In the genomic region with DNA sequence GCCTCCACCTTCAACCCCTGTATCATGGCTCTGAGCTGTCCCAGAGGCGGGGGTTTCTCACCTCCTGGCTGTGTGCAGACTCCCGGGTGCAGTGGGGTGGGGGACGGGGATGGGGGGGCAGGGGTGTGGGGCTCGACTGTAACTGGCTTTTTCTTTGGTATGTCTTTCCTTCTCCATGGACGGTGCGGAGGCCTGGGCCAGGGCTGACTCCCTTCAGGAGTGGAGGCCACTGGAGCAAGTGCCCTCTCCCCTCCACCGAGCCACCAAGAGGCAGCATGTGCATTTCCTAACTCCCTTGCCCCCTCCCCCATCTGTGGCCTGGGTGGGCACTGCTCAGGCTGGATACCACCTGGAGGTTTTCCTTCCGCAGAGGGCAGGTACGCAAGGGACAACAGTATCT, we compare ENCODE assay signal across 21 cellular contexts.
A peak's percentile ranks its signal among the peaks of the same experiment; 100 is the strongest.
DNase-seq lines count a peak whose midpoint lies in the region; ATAC-seq and TF ChIP-seq lines count a peak whose summit lies in the region.
"Had no signal": no experiment of that assay in that cellular context is flagged by ENCODE, and none has a peak within 500 bp of the region (broad histone marks: within the 10 kb centered on the region; RNA-seq: fewer than 3 reads in every experiment).

No MANE protein-coding gene starts in this region.

- H3K4me2 ChIP-seq in neuronal stem cell (ENCODE audit: insufficient read depth, low read length, poor library complexity, severe bottlenecking): no peak overlapping the region
- H3K4me2 ChIP-seq: A549 had no signal

- ATAC-seq in natural killer cell treated with Interleukin-12 subunit alpha and Interleukin-12 subunit beta and Interleukin-15 and Interleukin-18, amount 100 ng/mL, for 72 hours: no peak
- no peak for ATAC-seq in natural killer cell
- no peak for ATAC-seq in GM21737 (IDR thresholded peaks at IDR 0.05; ENCODE audit: unreplicated experiment)
- no peak for ATAC-seq in HG03442 (IDR thresholded peaks at IDR 0.05; ENCODE audit: unreplicated experiment)

- H3K27me3 Mint-ChIP-seq in natural killer cell treated with Interleukin-12 subunit alpha and Interleukin-12 subunit beta and Interleukin-15 and Interleukin-18, amount 100 ng/mL, for 72 hours: peaks cover 6 to 12% of the 10 kb centered on the region in 2 donors
- H3K27me3 Mint-ChIP-seq in natural killer cell (ENCODE audit: low read depth in 2 of 2): peaks cover 0 to 6% of the 10 kb centered on the region in 2 donors
- H3K27me3 Mint-ChIP-seq in endodermal cell (ENCODE audit: insufficient read depth): peaks cover 4% of the 10 kb centered on the region

- WGBS in endodermal cell (ENCODE audit: insufficient coverage in 1 of 2, insufficient read length in 1 of 2), 2 experiments: 93% methylated on average over 6 of the region's 9 CpGs; no CpG with 5 or more reads in 1 of the 2 experiments
- WGBS in neuronal stem cell (ENCODE audit: extremely low coverage in 2 of 2, insufficient read length in 2 of 2, insufficient replicate concordance in 1 of 2), 2 donors: no CpG with 5 or more reads among the region's 9 CpGs
- WGBS in spleen, 5 donors: 72 to 86% (median 78%) methylated on average over 4 to 9 of the region's 9 CpGs

- H3K9ac ChIP-seq in endodermal cell (ENCODE audit: extremely low read depth, low read length, poor library complexity, severe bottlenecking): no peak overlapping the region
- no peak overlapping the region for H3K9ac ChIP-seq in neuronal stem cell (ENCODE audit: low read depth, low read length, poor library complexity)
- H3K9ac ChIP-seq: BLaER1 treated with 17β-estradiol and CSF1 and Interleukin-3, amounts not matched to agents 10 nM and 100 nM had no signal

- TF ChIP-seq CTCF in natural killer cell (IDR thresholded peaks at IDR 0.05) (no peak), endodermal cell (conservative IDR thresholded peaks at IDR 0.05) (no peak), spleen (IDR thresholded peaks at IDR 0.05 in 8 of 11, conservative IDR thresholded peaks at IDR 0.05 in 3 of 11) (no peak)

- H3K79me1 ChIP-seq in neuronal stem cell (ENCODE audit: low read depth, low read length): no peaks in the 10 kb centered on the region

- intact Hi-C loops in natural killer cell (cut with micrococcal nuclease): no loop called here
- intact Hi-C loops in spleen (cut with DNase I; ENCODE audit: low total_unique reads): no loop called here

- H3K4me3 ChIP-seq in endodermal cell (ENCODE audit: low read length): no peak overlapping the region
- H3K4me3 ChIP-seq in neuronal stem cell (ENCODE audit: low read length in 2 of 2): no peak overlapping the region
- H3K4me3 ChIP-seq in spleen: no peak overlapping the region
- H3K4me3 ChIP-seq: A549; BLaER1 treated with 17β-estradiol and CSF1 and Interleukin-3, amounts not matched to agents 10 nM and 100 nM; HAP-1 had no signal

- no peak overlapping the region for H2BK12ac ChIP-seq in neuronal stem cell (ENCODE audit: low read length)

- H3K36me3 ChIP-seq in endodermal cell (ENCODE audit: control insufficient read depth, insufficient read depth, low read length): no peaks in the 10 kb centered on the region
- H3K36me3 ChIP-seq in neuronal stem cell (replicated peaks in 1 of 2; ENCODE audit: control insufficient read depth in 2 of 2, insufficient read depth in 2 of 2, low read length in 2 of 2): no peaks in the 10 kb centered on the region
- no peaks in the 10 kb centered on the region for H3K36me3 ChIP-seq in spleen
- H3K36me3 ChIP-seq: BE2C; BLaER1 treated with 17β-estradiol and CSF1 and Interleukin-3, amounts not matched to agents 10 nM and 100 nM; HAP-1 had no signal

- no peak overlapping the region for H3K4me3 Mint-ChIP-seq in natural killer cell treated with Interleukin-12 subunit alpha and Interleukin-12 subunit beta and Interleukin-15 and Interleukin-18, amount 100 ng/mL, for 72 hours
- H3K4me3 Mint-ChIP-seq in natural killer cell (no peak overlapping the region), endodermal cell (no peak overlapping the region)
- H3K4me3 Mint-ChIP-seq: CD14-positive monocyte; CD4-positive, alpha-beta memory T cell; HFFc6 had no signal

- H4K8ac ChIP-seq in neuronal stem cell (ENCODE audit: low read depth, low read length): no peak overlapping the region

- H3K9me3 ChIP-seq in endodermal cell (ENCODE audit: control insufficient read depth, low read length): no peaks in the 10 kb centered on the region
- no peaks in the 10 kb centered on the region for H3K9me3 ChIP-seq in neuronal stem cell (replicated peaks in 1 of 2; ENCODE audit: control insufficient read depth in 2 of 2, insufficient read depth in 1 of 2, low read depth in 1 of 2, low read length in 2 of 2)
- no peaks in the 10 kb centered on the region for H3K9me3 ChIP-seq in spleen
- H3K9me3 ChIP-seq: A549; BE2C; BLaER1 treated with 17β-estradiol and CSF1 and Interleukin-3, amounts not matched to agents 10 nM and 100 nM; HAP-1 had no signal

- no peaks in the 10 kb centered on the region for H3K9me3 Mint-ChIP-seq in natural killer cell treated with Interleukin-12 subunit alpha and Interleukin-12 subunit beta and Interleukin-15 and Interleukin-18, amount 100 ng/mL, for 72 hours
- H3K9me3 Mint-ChIP-seq in natural killer cell (no peaks in the 10 kb centered on the region), endodermal cell (no peaks in the 10 kb centered on the region)
- H3K9me3 Mint-ChIP-seq: CD14-positive monocyte; CD4-positive, alpha-beta memory T cell; HFFc6 had no signal

- no peak overlapping the region for H2AK5ac ChIP-seq in neuronal stem cell (ENCODE audit: low read depth, low read length)

- no peak overlapping the region for H4K91ac ChIP-seq in neuronal stem cell (ENCODE audit: low read depth, low read length, poor library complexity)

- H3K14ac ChIP-seq in neuronal stem cell (ENCODE audit: low read length): peak overlapping the region; percentile 25

- no peak overlapping the region for H3K23ac ChIP-seq in neuronal stem cell (ENCODE audit: low read depth, low read length, poor library complexity)

- no peaks in the 10 kb centered on the region for H3K4me1 Mint-ChIP-seq in natural killer cell treated with Interleukin-12 subunit alpha and Interleukin-12 subunit beta and Interleukin-15 and Interleukin-18, amount 100 ng/mL, for 72 hours (ENCODE audit: low read depth in 2 of 2)
- H3K4me1 Mint-ChIP-seq in natural killer cell: no peaks in the 10 kb centered on the region
- H3K4me1 Mint-ChIP-seq in endodermal cell: peaks cover 2% of the 10 kb centered on the region
- H3K4me1 Mint-ChIP-seq: CD14-positive monocyte; CD4-positive, alpha-beta memory T cell had no signal

- no peak overlapping the region for H3K27ac ChIP-seq in endodermal cell (ENCODE audit: low read depth, low read length)
- no peak overlapping the region for H3K27ac ChIP-seq in neuronal stem cell (replicated peaks; ENCODE audit: low read length)
- no peak overlapping the region for H3K27ac ChIP-seq in spleen
- H3K27ac ChIP-seq: A549; BLaER1 treated with 17β-estradiol and CSF1 and Interleukin-3, amounts not matched to agents 10 nM and 100 nM had no signal

- H2BK5ac ChIP-seq in neuronal stem cell (ENCODE audit: low read length): no peak overlapping the region

- peak overlapping the region; percentile 45 for H3K18ac ChIP-seq in neuronal stem cell (ENCODE audit: low read length)

- no peak overlapping the region for H2BK15ac ChIP-seq in neuronal stem cell (ENCODE audit: low read length)

- no peak overlapping the region for H3K4ac ChIP-seq in neuronal stem cell (ENCODE audit: low read length)

- TF ChIP-seq POLR2A in spleen (IDR thresholded peaks at IDR 0.05): no peak

- H3K4me1 ChIP-seq in endodermal cell (ENCODE audit: control insufficient read depth, insufficient read depth, low read length) (peaks cover 5% of the 10 kb centered on the region), neuronal stem cell (ENCODE audit: control insufficient read depth in 2 of 2, insufficient read depth in 1 of 2, low read depth in 1 of 2, low read length in 2 of 2) (peaks cover 0 to 3% of the 10 kb centered on the region in 2 donors), spleen (peaks cover 0 to 3% (median 0%) of the 10 kb centered on the region in 6 donors)
- H3K4me1 ChIP-seq: A549, BE2C, HAP-1 had no signal

- H2BK120ac ChIP-seq in neuronal stem cell (ENCODE audit: low read depth, low read length): no peak overlapping the region

- H3K27me3 ChIP-seq in endodermal cell (ENCODE audit: control insufficient read depth, insufficient read depth, low read length, poor library complexity, severe bottlenecking): no peaks in the 10 kb centered on the region
- H3K27me3 ChIP-seq in neuronal stem cell (ENCODE audit: control insufficient read depth in 3 of 3, insufficient read depth in 3 of 3, low read depth in 1 of 3, low read length in 3 of 3): no peaks in the 10 kb centered on the region
- H3K27me3 ChIP-seq in spleen (replicated peaks in 1 of 7): peaks cover 0 to 40% (median 0%) of the 10 kb centered on the region in 7 donors
- H3K27me3 ChIP-seq: BE2C; BLaER1 treated with 17β-estradiol and CSF1 and Interleukin-3, amounts not matched to agents 10 nM and 100 nM had no signal

- DNase-seq in natural killer cell treated with Interleukin-12 subunit alpha and Interleukin-12 subunit beta and Interleukin-15 and Interleukin-18, amount 100 ng/mL, for 72 hours (ENCODE audit: low spot score): peak; percentile 25
- DNase-seq in natural killer cell (no peak), endodermal cell (peak; percentile 40), neuronal stem cell (ENCODE audit: low spot score) (no peak), spleen (peak; percentile 46), CD1c-positive myeloid dendritic cell (ENCODE audit: extremely low spot score) (no peak)
- DNase-seq: AML-193; Calu3; CD4-positive, alpha-beta memory T cell; COR-L47; DMS79 treated with DMSO at 0.1 percent for 48 hours; GF-D8; GOT3; HFFc6 had no signal

- no peak overlapping the region for H3K27ac Mint-ChIP-seq in natural killer cell treated with Interleukin-12 subunit alpha and Interleukin-12 subunit beta and Interleukin-15 and Interleukin-18, amount 100 ng/mL, for 72 hours
- H3K27ac Mint-ChIP-seq in natural killer cell: no peak overlapping the region
- no peak overlapping the region for H3K27ac Mint-ChIP-seq in endodermal cell
- H3K27ac Mint-ChIP-seq: CD14-positive monocyte; CD4-positive, alpha-beta memory T cell; HFFc6 had no signal

- no peak overlapping the region for H2AFZ ChIP-seq in neuronal stem cell (ENCODE audit: low read length)

- no peaks in the 10 kb centered on the region for H3K36me3 Mint-ChIP-seq in natural killer cell treated with Interleukin-12 subunit alpha and Interleukin-12 subunit beta and Interleukin-15 and Interleukin-18, amount 100 ng/mL, for 72 hours
- H3K36me3 Mint-ChIP-seq in natural killer cell (no peaks in the 10 kb centered on the region), endodermal cell (ENCODE audit: low read depth) (no peaks in the 10 kb centered on the region)
- H3K36me3 Mint-ChIP-seq: CD14-positive monocyte; CD4-positive, alpha-beta memory T cell had no signal

Comparison
In these comparisons a context has a peak if more than half of its experiments do, and no peak if none do; other contexts are left out.
1. DNase-seq: peak in natural killer cell treated with Interleukin-12 subunit alpha and Interleukin-12 subunit beta and Interleukin-15 and Interleukin-18, amount 100 ng/mL, for 72 hours (single experiment), endodermal cell (single experiment) and spleen (single experiment); none in natural killer cell (single experiment), neuronal stem cell (single experiment) and CD1c-positive myeloid dendritic cell (single experiment).